ENCODE assay signal across 1 cellular context in the genomic region with DNA sequence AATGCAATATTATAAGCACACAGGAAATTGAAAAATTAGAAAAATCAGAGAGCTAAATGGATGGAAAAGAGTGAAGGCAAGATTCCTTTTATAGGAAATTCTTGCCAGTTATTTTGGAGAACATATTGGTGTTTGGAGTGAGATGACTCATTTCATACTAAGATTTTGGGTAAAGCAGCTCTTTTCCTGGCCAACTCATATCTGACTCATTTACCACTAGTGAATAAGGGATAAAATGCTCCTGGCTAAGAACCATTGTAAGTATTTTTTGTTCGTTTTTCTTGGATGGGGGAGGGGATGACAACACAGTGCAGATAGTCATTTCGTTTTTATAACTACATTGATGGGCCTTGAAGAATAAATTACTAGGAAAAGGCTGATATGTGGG.
TF ChIP-seq lines count a peak whose summit lies in the region.

No MANE protein-coding gene starts in this region.

TF ChIP-seq in HepG2, 621 proteins besides CTCF, POLR2A, EP300 and RAD21 (continued from another document):
- TF ChIP-seq ZNF234 (CRISPR knock-in tag; conservative IDR thresholded peaks at IDR 0.05), result no peak
- TF ChIP-seq ZNF10 (CRISPR knock-in tag; IDR thresholded peaks at IDR 0.05; ENCODE audit: borderline replicate concordance, low read depth), result no peak
- TF ChIP-seq, protein P1, sequence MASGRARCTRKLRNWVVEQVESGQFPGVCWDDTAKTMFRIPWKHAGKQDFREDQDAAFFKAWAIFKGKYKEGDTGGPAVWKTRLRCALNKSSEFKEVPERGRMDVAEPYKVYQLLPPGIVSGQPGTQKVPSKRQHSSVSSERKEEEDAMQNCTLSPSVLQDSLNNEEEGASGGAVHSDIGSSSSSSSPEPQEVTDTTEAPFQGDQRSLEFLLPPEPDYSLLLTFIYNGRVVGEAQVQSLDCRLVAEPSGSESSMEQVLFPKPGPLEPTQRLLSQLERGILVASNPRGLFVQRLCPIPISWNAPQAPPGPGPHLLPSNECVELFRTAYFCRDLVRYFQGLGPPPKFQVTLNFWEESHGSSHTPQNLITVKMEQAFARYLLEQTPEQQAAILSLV (CRISPR knock-in tag; IDR thresholded peaks at IDR 0.05; ENCODE audit: borderline replicate concordance), result no peak
- TF ChIP-seq PATZ1 (CRISPR knock-in tag; IDR thresholded peaks at IDR 0.05), result no peak
- TF ChIP-seq RNF2 (conservative IDR thresholded peaks at IDR 0.05; ENCODE audit: low read depth), result no peak
- no peak for TF ChIP-seq SRSF1 (optimal IDR thresholded peaks at IDR 0.05; ENCODE audit: low read depth, low read length)
- no peak for TF ChIP-seq THAP7 (CRISPR knock-in tag; IDR thresholded peaks at IDR 0.05)
- TF ChIP-seq CREB3 (CRISPR knock-in tag; IDR thresholded peaks at IDR 0.05), result no peak
- TF ChIP-seq FOXJ3 (CRISPR knock-in tag; IDR thresholded peaks at IDR 0.05; ENCODE audit: borderline replicate concordance), result no peak
- no peak for TF ChIP-seq HOMEZ (CRISPR knock-in tag; IDR thresholded peaks at IDR 0.05; ENCODE audit: low read depth)
- no peak for TF ChIP-seq ZSCAN9 (CRISPR knock-in tag; IDR thresholded peaks at IDR 0.05; ENCODE audit: borderline replicate concordance)
- no peak for TF ChIP-seq ISX (CRISPR knock-in tag; conservative IDR thresholded peaks at IDR 0.05)
